7 cellular contexts compared by ENCODE assay signal in the genomic region with DNA sequence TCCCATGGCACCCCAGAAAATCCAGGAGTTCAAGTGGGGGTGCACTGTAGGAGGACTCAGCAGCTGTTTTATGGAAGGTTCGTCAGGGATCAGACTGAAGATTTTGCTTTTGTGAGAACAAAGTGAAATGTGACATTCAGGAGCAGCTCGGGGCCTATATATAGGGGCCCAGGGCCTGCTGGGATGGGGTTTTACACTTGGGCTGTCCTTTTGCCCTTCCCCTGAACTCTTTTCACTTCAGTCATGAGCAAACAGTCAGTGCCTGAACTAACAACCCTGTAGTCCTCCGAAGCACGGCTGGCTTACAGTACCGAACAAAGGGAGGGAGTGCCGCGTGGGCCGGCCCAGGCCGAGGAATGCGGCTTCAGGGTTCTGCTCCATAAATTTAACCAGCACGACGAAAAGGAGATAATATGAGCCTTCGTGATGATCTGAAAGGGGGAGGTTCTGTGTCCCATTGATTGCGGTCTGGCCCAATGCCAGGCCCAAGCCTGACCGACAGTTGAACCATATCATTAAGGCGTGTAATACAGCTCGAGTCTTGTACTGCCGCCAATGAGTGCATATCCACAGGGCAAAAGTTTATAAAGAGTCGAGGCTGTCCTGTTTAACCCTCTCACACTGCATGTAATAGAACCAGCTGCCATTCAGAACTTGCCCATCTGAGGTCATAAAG.
DNase-seq lines count a peak whose midpoint lies in the region; ATAC-seq and TF ChIP-seq lines count a peak whose summit lies in the region.

No MANE protein-coding gene starts in this region.

- TF ChIP-seq CTCF in retinal pigment epithelial cell (conservative IDR thresholded peaks at IDR 0.05; ENCODE audit: low read depth, low read length), result no peak

- H3K27me3 Mint-ChIP-seq in activated T-cell treated with anti-CD3 and anti-CD28 coated beads, Interleukin-2, amount 50 U/mL, for 4 hours (ENCODE audit: low read depth), result no peaks in the 10 kb centered on the region

- intact Hi-C loops in cardiac septum (cut with DNase I), result loop anchor here (5.0 kb wide), 1 partner anchor 114 kb away; no protein-coding TSS in a partner anchor

- DNase-seq in NCI-H146 (lab: John Stamatoyannopoulos, UW) (peak; percentile 32), cardiac septum (ENCODE audit: low spot score) (peak; percentile 86), retinal pigment epithelial cell (ENCODE audit: low read depth) (peak; percentile 95)
- DNase-seq in activated T-cell treated with anti-CD3 and anti-CD28 coated beads, Interleukin-2, amount 50 U/mL, for 4 hours, result peak; percentile 6

- peak; percentile 62 for ATAC-seq in GM18511 (IDR thresholded peaks at IDR 0.05; ENCODE audit: unreplicated experiment)
- ATAC-seq in activated T-cell treated with anti-CD3 and anti-CD28 coated beads, Interleukin-2, amount 50 U/mL, for 4 hours, result peak in 1 of 2 donors; percentile 6
- no peak for ATAC-seq in GM21528 (IDR thresholded peaks at IDR 0.05; ENCODE audit: low FRiP score, unreplicated experiment)
- ATAC-seq in GM19035 (IDR thresholded peaks at IDR 0.05; ENCODE audit: unreplicated experiment), result no peak

- H3K4me3 ChIP-seq in retinal pigment epithelial cell (ENCODE audit: low read length), result no peak overlapping the region

- peaks cover 6% of the 10 kb centered on the region for H3K36me3 Mint-ChIP-seq in activated T-cell treated with anti-CD3 and anti-CD28 coated beads, Interleukin-2, amount 50 U/mL, for 4 hours (ENCODE audit: insufficient read depth)

- no peaks in the 10 kb centered on the region for H3K9me3 Mint-ChIP-seq in activated T-cell treated with anti-CD3 and anti-CD28 coated beads, Interleukin-2, amount 50 U/mL, for 4 hours

- H3K4me1 Mint-ChIP-seq in activated T-cell treated with anti-CD3 and anti-CD28 coated beads, Interleukin-2, amount 50 U/mL, for 4 hours (ENCODE audit: low read depth), result peaks cover 91% of the 10 kb centered on the region

- peak overlapping the region; percentile 16 for H3K4me3 Mint-ChIP-seq in activated T-cell treated with anti-CD3 and anti-CD28 coated beads, Interleukin-2, amount 50 U/mL, for 4 hours

Comparison
In these comparisons a context has a peak if more than half of its experiments do, and no peak if none do; other contexts are left out.
1. DNase-seq: peak in every context shown above with its lines; median percentile 95 in retinal pigment epithelial cell; 86 in cardiac septum; 32 in NCI-H146; 6 in activated T-cell treated with anti-CD3 and anti-CD28 coated beads, Interleukin-2, amount 50 U/mL, for 4 hours.